10 cellular contexts compared by ENCODE assay signal in genomic region chr10:77264107-77264506, GRCh38.
DNase-seq lines count a peak whose midpoint lies in the region; ATAC-seq lines count a peak whose summit lies in the region.
"Had no signal": no experiment of that assay in that cellular context is flagged by ENCODE, and none has a peak within 500 bp of the region (broad histone marks: within the 10 kb centered on the region; RNA-seq: fewer than 3 reads in every experiment).

No MANE protein-coding gene starts in this region.

- H3K27me3 Mint-ChIP-seq in activated naive CD8-positive, alpha-beta T cell treated with anti-CD3 and anti-CD28 coated beads, Interleukin-2, amount 10 ng/mL, durations not matched to agents 7 days and 5 days, result peaks cover 16% of the 10 kb centered on the region

- no peak overlapping the region for H3K4me3 ChIP-seq in MG63

- peaks cover 2% of the 10 kb centered on the region for H3K36me3 Mint-ChIP-seq in activated naive CD8-positive, alpha-beta T cell treated with anti-CD3 and anti-CD28 coated beads, Interleukin-2, amount 10 ng/mL, durations not matched to agents 7 days and 5 days

- H3K36me3 ChIP-seq in MG63, result no peaks in the 10 kb centered on the region

- peak; percentile 35 for DNase-seq in ELR (ENCODE audit: low read depth)
- peak; percentile 38 for DNase-seq in activated naive CD8-positive, alpha-beta T cell treated with anti-CD3 and anti-CD28 coated beads, Interleukin-2, amount 10 ng/mL, durations not matched to agents 7 days and 5 days
- no peak for DNase-seq in NCI-H82 treated with DMSO at 0.1 percent for 48 hours (lab: John Stamatoyannopoulos, UW; ENCODE audit: unreplicated experiment)
- DNase-seq in MG63, result no peak
- DNase-seq: cerebellar nuclear complex, NCI-H187 treated with DMSO at 0.1 percent for 48 hours had no signal

- H3K4me3 Mint-ChIP-seq in activated naive CD8-positive, alpha-beta T cell treated with anti-CD3 and anti-CD28 coated beads, Interleukin-2, amount 10 ng/mL, durations not matched to agents 7 days and 5 days, result peak overlapping the region; percentile 73

- no peaks in the 10 kb centered on the region for H3K9me3 Mint-ChIP-seq in activated naive CD8-positive, alpha-beta T cell treated with anti-CD3 and anti-CD28 coated beads, Interleukin-2, amount 10 ng/mL, durations not matched to agents 7 days and 5 days

- peaks cover 22% of the 10 kb centered on the region for H3K4me1 Mint-ChIP-seq in activated naive CD8-positive, alpha-beta T cell treated with anti-CD3 and anti-CD28 coated beads, Interleukin-2, amount 10 ng/mL, durations not matched to agents 7 days and 5 days

- POLR2A ChIA-PET in activated naive CD8-positive, alpha-beta T cell treated with anti-CD3 and anti-CD28 coated beads, Interleukin-2, amount 10 ng/mL, durations not matched to agents 7 days and 5 days (lab: Charles Lee), result no interaction called here

- no peaks in the 10 kb centered on the region for H3K27me3 ChIP-seq in MG63

- peak overlapping the region; percentile 86 for H3K27ac Mint-ChIP-seq in activated naive CD8-positive, alpha-beta T cell treated with anti-CD3 and anti-CD28 coated beads, Interleukin-2, amount 10 ng/mL, durations not matched to agents 7 days and 5 days

- no peaks in the 10 kb centered on the region for H3K9me3 ChIP-seq in MG63

- ATAC-seq in GM19452 (IDR thresholded peaks at IDR 0.05; ENCODE audit: unreplicated experiment) (peak; percentile 79), HG03469 (IDR thresholded peaks at IDR 0.05; ENCODE audit: unreplicated experiment) (peak; percentile 88), GM21528 (IDR thresholded peaks at IDR 0.05; ENCODE audit: low FRiP score, unreplicated experiment) (no peak), GM18520 (IDR thresholded peaks at IDR 0.05; ENCODE audit: unreplicated experiment) (no peak)
- peak; percentile 94 for ATAC-seq in activated naive CD8-positive, alpha-beta T cell treated with anti-CD3 and anti-CD28 coated beads, Interleukin-2, amount 10 ng/mL, durations not matched to agents 7 days and 5 days (ENCODE audit: low read depth)

Comparison
In these comparisons a context has a peak if more than half of its experiments do, and no peak if none do; other contexts are left out.
1. DNase-seq: peak in ELR (single experiment) and activated naive CD8-positive, alpha-beta T cell treated with anti-CD3 and anti-CD28 coated beads, Interleukin-2, amount 10 ng/mL, durations not matched to agents 7 days and 5 days (single experiment); none in NCI-H82 treated with DMSO at 0.1 percent for 48 hours (single experiment) and MG63 (single experiment).
2. ATAC-seq: peak in GM19452 (single experiment), HG03469 (single experiment) and activated naive CD8-positive, alpha-beta T cell treated with anti-CD3 and anti-CD28 coated beads, Interleukin-2, amount 10 ng/mL, durations not matched to agents 7 days and 5 days (single experiment); none in GM21528 (single experiment) and GM18520 (single experiment).